ENCODE assay signal across 9 cellular contexts in the genomic region with DNA sequence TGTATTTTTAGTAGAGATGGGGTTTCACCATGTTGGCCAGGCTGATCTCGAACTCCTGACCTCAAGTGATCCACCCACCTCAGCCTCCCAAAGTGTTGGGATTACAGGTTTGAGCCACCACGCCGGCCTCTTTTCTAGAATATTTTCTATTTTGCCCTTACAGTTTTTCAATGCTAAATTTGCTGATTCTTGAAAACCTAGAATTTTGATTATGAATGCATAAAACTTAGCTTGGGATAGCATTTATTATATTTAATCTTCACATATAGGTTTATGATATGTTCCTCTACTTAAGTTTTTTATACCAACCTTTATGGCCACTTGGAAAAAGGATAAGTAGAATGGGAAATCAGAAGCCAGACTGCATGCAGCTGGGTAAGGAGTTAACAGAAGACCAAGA. TPM values are rescaled to one million over a fixed set of nuclear protein-coding genes. Genes with fewer than 3 reads are reported as not detected.
DNase-seq lines count a peak whose midpoint lies in the region; ATAC-seq and TF ChIP-seq lines count a peak whose summit lies in the region.
"Had no signal": no experiment of that assay in that cellular context is flagged by ENCODE, and none has a peak within 500 bp of the region (broad histone marks: within the 10 kb centered on the region; RNA-seq: fewer than 3 reads in every experiment).

No MANE protein-coding gene starts in this region.

- H3F3A ChIP-seq in MM.1S (ENCODE audit: insufficient read depth, low read length) (peaks cover 4% of the 10 kb centered on the region; the same call in 1 of the 2 replicates), neural cell (ENCODE audit: insufficient read depth, low read length, poor library complexity, severe bottlenecking) (peaks cover 7% of the 10 kb centered on the region)

- no peak for ATAC-seq in DND-41 (ENCODE audit: insufficient read depth, low read depth)

- H3K79me2 ChIP-seq in DND-41 (ENCODE audit: insufficient read depth, low read length) (peaks cover 72% of the 10 kb centered on the region), MM.1S (ENCODE audit: low read length) (peaks cover 61% of the 10 kb centered on the region), mammary epithelial cell (ENCODE audit: insufficient read depth, low read length) (peaks cover 70% of the 10 kb centered on the region), neural cell (replicated peaks; ENCODE audit: insufficient read depth, low read length) (peaks cover 36% of the 10 kb centered on the region)

- no peak for TF ChIP-seq EP300 in neural cell (conservative IDR thresholded peaks at IDR 0.05; ENCODE audit: poor library complexity, severe bottlenecking)

- dilution Hi-C loops in mammary epithelial cell (cut with HindIII; ENCODE audit: low sequenced_read_pairs): no loop called here

- H3K4me3 ChIP-seq in DND-41 (ENCODE audit: low read depth in 1 of 2, low read length in 2 of 2) (no peak overlapping the region), MM.1S (ENCODE audit: low read length) (no peak overlapping the region), mammary epithelial cell (replicated peaks in 1 of 3; ENCODE audit: insufficient read depth in 1 of 3, low read depth in 2 of 3, low read length in 3 of 3) (no peak overlapping the region), neural cell (ENCODE audit: low read length) (peak overlapping the region; percentile 77)
- H3K4me3 ChIP-seq: lung had no signal

- DNase-seq in DND-41: no peak
- DNase-seq in MM.1S: no peak
- no peak for DNase-seq in mammary epithelial cell
- DNase-seq in activated gamma-delta T cell treated with Interleukin-2 at 50 U/mL for 16 hours: no peak
- no peak for DNase-seq in amygdala (lab: John Stamatoyannopoulos, UW)
- DNase-seq in NCI-H2081 treated with DMSO at 0.1 percent for 48 hours (lab: John Stamatoyannopoulos, UW): no peak
- DNase-seq: NCI-H2081 had no signal

- H3K4me2 ChIP-seq in DND-41 (ENCODE audit: insufficient read depth, low read length): peak overlapping the region; percentile 72
- peak overlapping the region; percentile 87; the same call in 1 of the 2 replicates for H3K4me2 ChIP-seq in MM.1S (ENCODE audit: low read depth, low read length)
- peak overlapping the region; percentile 95 for H3K4me2 ChIP-seq in mammary epithelial cell (ENCODE audit: insufficient read depth, low read depth, low read length)
- peak overlapping the region; percentile 25 for H3K4me2 ChIP-seq in neural cell (ENCODE audit: low read length)

- in situ Hi-C loops in mammary epithelial cell (cut with MboI; ENCODE audit: low sequenced_read_pairs in 2 of 2): loop anchor here in 1 of 2 donors (10.0 kb wide), 1 partner anchor 61 kb away; no protein-coding TSS in a partner anchor

- TF ChIP-seq RAD21 in neural cell (conservative IDR thresholded peaks at IDR 0.05): no peak

- peaks cover 43% of the 10 kb centered on the region for H3K4me1 ChIP-seq in DND-41 (ENCODE audit: insufficient read depth, low read length)
- peaks cover 19% of the 10 kb centered on the region for H3K4me1 ChIP-seq in MM.1S (ENCODE audit: low read length)
- H3K4me1 ChIP-seq in mammary epithelial cell (ENCODE audit: insufficient read depth, low read length): peaks cover 17% of the 10 kb centered on the region

- H3K27me3 ChIP-seq in DND-41 (ENCODE audit: insufficient read depth, low read length, poor library complexity): no peaks in the 10 kb centered on the region
- H3K27me3 ChIP-seq in MM.1S (replicated peaks; ENCODE audit: insufficient read depth, low read length): no peaks in the 10 kb centered on the region
- no peaks in the 10 kb centered on the region for H3K27me3 ChIP-seq in mammary epithelial cell (ENCODE audit: insufficient read depth, low read length)
- H3K27me3 ChIP-seq in neural cell (ENCODE audit: insufficient read depth, low read depth, low read length): no peaks in the 10 kb centered on the region

- H3K36me3 ChIP-seq in DND-41 (ENCODE audit: insufficient read depth, low read length) (peaks cover 19% of the 10 kb centered on the region), MM.1S (replicated peaks; ENCODE audit: insufficient read depth, low read length) (no peaks in the 10 kb centered on the region), mammary epithelial cell (ENCODE audit: insufficient read depth, low read length) (peaks cover 4% of the 10 kb centered on the region), neural cell (ENCODE audit: insufficient read depth, low read length) (no peaks in the 10 kb centered on the region)

- peaks cover 24% of the 10 kb centered on the region; the same call in 1 of the 2 replicates for H4K20me1 ChIP-seq in DND-41 (ENCODE audit: insufficient read depth, low read length)
- H4K20me1 ChIP-seq in MM.1S (ENCODE audit: insufficient read depth, low read length): no peaks in the 10 kb centered on the region
- H4K20me1 ChIP-seq in mammary epithelial cell (ENCODE audit: insufficient read depth, low read length): no peaks in the 10 kb centered on the region
- H4K20me1 ChIP-seq in neural cell (ENCODE audit: insufficient read depth): no peaks in the 10 kb centered on the region

- no peaks in the 10 kb centered on the region for H3K9me2 ChIP-seq in MM.1S (replicated peaks; ENCODE audit: insufficient read depth, low read length)
- H3K9me2 ChIP-seq in neural cell (ENCODE audit: insufficient read depth, low read length): no peaks in the 10 kb centered on the region

- H3K9ac ChIP-seq in DND-41 (ENCODE audit: low read depth, low read length): 0 out of 2 replicates have a peak overlapping the region, but pooled peaks have one; percentile 76
- no peak overlapping the region for H3K9ac ChIP-seq in MM.1S (ENCODE audit: low read length)
- no peak overlapping the region for H3K9ac ChIP-seq in mammary epithelial cell (ENCODE audit: insufficient read depth, low read length)
- H3K9ac ChIP-seq in neural cell (ENCODE audit: low read length): no peak overlapping the region

- TF ChIP-seq CTCF in DND-41 (IDR thresholded peaks at IDR 0.05; ENCODE audit: borderline replicate concordance, extremely low read depth, low read length, poor library complexity, severe bottlenecking): no peak
- TF ChIP-seq CTCF in MM.1S (IDR thresholded peaks at IDR 0.05; ENCODE audit: low read length): no peak
- no peak for TF ChIP-seq CTCF in mammary epithelial cell (conservative IDR thresholded peaks at IDR 0.05 in 1 of 2, IDR thresholded peaks at IDR 0.05 in 1 of 2; ENCODE audit: extremely low read depth in 1 of 2, insufficient read depth in 1 of 2, low read depth in 1 of 2, low read length in 2 of 2)
- no peak for TF ChIP-seq CTCF in neural cell (IDR thresholded peaks at IDR 0.05; ENCODE audit: poor library complexity, severe bottlenecking)

- BruUV-seq in mammary epithelial cell (replicated peaks; lab: Mats Ljungman, UMichigan): no TSS peak

- H3K9me3 ChIP-seq in DND-41 (ENCODE audit: insufficient read depth, low read length, severe bottlenecking): no peaks in the 10 kb centered on the region
- H3K9me3 ChIP-seq in MM.1S (replicated peaks; ENCODE audit: insufficient read depth, low read length): no peaks in the 10 kb centered on the region
- H3K9me3 ChIP-seq in mammary epithelial cell (replicated peaks; ENCODE audit: insufficient read depth, low read length): no peaks in the 10 kb centered on the region
- no peaks in the 10 kb centered on the region for H3K9me3 ChIP-seq in neural cell (ENCODE audit: low read length)

- H3K27ac ChIP-seq in DND-41 (ENCODE audit: low read length) (no peak overlapping the region), MM.1S (ENCODE audit: low read length) (no peak overlapping the region), mammary epithelial cell (ENCODE audit: insufficient read depth, low read depth, low read length) (no peak overlapping the region), neural cell (ENCODE audit: low read length) (no peak overlapping the region)

- H2AFZ ChIP-seq in DND-41 (ENCODE audit: low read depth, low read length) (no peak overlapping the region), MM.1S (ENCODE audit: low read length) (no peak overlapping the region), mammary epithelial cell (ENCODE audit: low read depth, low read length) (no peak overlapping the region), neural cell (ENCODE audit: low read depth, low read length) (no peak overlapping the region)

- intact Hi-C loops in mammary epithelial cell (cut with micrococcal nuclease): no loop called here

- CTCF ChIA-PET in mammary epithelial cell (lab: Charles Lee; ENCODE audit: low non-redundant PET): no interaction called here

- 63% methylated on average over 3 of the region's 3 CpGs for WGBS in mammary epithelial cell (ENCODE audit: low coverage, missing lambda C conversion rate)

TF ChIP-seq in neural cell, 6 proteins besides CTCF, POLR2A, EP300 and RAD21 (continues in another document):
- TF ChIP-seq POLR2AphosphoS5 (IDR thresholded peaks at IDR 0.05) (no peak), MXI1 (conservative IDR thresholded peaks at IDR 0.05; ENCODE audit: poor library complexity, severe bottlenecking) (no peak)

RNA-seq across cellular contexts. Expression of a gene that starts 2.1 kb away (rescaled TPM):
- total RNA-seq in mammary epithelial cell: 10 to 100 TPM in 1 of 2 donors, 1 to 10 TPM in 1; 9.5 to 12.8 TPM
- polyA plus RNA-seq in mammary epithelial cell (18.6 TPM), neural cell (29.1 and 29.3 TPM in 2 replicates)
- polyA minus RNA-seq in mammary epithelial cell (3.4 TPM), neural cell (20.1 and 23.1 TPM in 2 replicates)

RNA-seq across cellular contexts. Expression of a gene that starts 2.5 kb away (rescaled TPM):
- 10 to 100 TPM; 19.8 to 26.4 TPM for total RNA-seq in mammary epithelial cell
- polyA plus RNA-seq in mammary epithelial cell (15.2 TPM), neural cell (32.2 and 34.4 TPM in 2 replicates)
- polyA minus RNA-seq in mammary epithelial cell (21.5 TPM), neural cell (59.4 and 73.0 TPM in 2 replicates)

Comparison
In these comparisons a context has a peak if more than half of its experiments do, and no peak if none do; other contexts are left out.
1. H3K4me2 ChIP-seq: peak in every context shown above with its lines; median percentile 95 in mammary epithelial cell; 87 in MM.1S; 72 in DND-41; 25 in neural cell.